Comparison of ENCODE assay signal across 31 cellular contexts in the genomic region with DNA sequence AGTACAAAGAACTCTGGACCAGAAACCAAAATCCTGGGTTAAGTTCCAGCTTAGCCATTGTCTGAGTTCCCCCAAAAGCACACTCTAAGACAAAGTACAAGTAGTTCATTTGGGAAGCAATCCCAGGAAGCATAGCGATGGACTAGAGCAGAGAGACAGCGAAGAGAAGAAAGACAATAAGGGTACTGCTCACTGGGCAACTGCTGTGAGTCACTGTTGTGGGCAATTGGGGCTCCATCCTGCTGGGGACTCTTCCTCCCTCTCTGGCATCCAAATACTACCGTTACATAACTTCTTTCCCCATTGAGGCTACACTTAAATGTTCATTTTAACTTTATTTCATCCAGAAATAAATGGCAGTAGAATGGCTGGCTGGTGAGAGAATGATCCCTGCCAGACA. TPM values are rescaled to one million over a fixed set of nuclear protein-coding genes. Genes with fewer than 3 reads are reported as not detected.
DNase-seq lines count a peak whose midpoint lies in the region; ATAC-seq and TF ChIP-seq lines count a peak whose summit lies in the region.
"Had no signal": no experiment of that assay in that cellular context is flagged by ENCODE, and none has a peak within 500 bp of the region (broad histone marks: within the 10 kb centered on the region; RNA-seq: fewer than 3 reads in every experiment).

No MANE protein-coding gene starts in this region.

- H3K9me3 Mint-ChIP-seq in mesothelial cell of epicardium (peaks cover 38% of the 10 kb centered on the region), GM23338 (0 out of 3 replicates have a peak, but pooled peaks cover 2% of the 10 kb centered on the region)
- H3K9me3 Mint-ChIP-seq: activated CD8-positive, alpha-beta T cell treated with anti-CD3 and anti-CD28 coated beads for 36 hours; activated naive CD4-positive, alpha-beta T cell treated with anti-CD3 and anti-CD28 coated beads, Interleukin-2, amount 50 U/mL, for 24 hours; activated T-helper 2 cell treated with anti-CD3 and anti-CD28 coated beads, Interferon-gamma antibody, Interleukin-2, Interleukin-4, amounts not matched to agents 10 μg/mL and 5 μg/mL and 100 μg/mL, durations not matched to agents 14 hours and 24 hours and 36 hours; immature natural killer cell; naive thymus-derived CD4-positive, alpha-beta T cell; stimulated activated naive CD8-positive, alpha-beta T cell treated with anti-CD3 and anti-CD28 coated beads, Interleukin-15, Interleukin-2, amounts not matched to agents 100 ng/mL and 50 ng/mL, for 24 hours had no signal

- DNase-seq in HT1080 (ENCODE audit: low read depth): peak; percentile 70
- DNase-seq in mesothelial cell of epicardium (ENCODE audit: low spot score in 2 of 2, unreplicated experiment in 2 of 2): no peak
- DNase-seq in GM23338 (ENCODE audit: low spot score): no peak
- no peak for DNase-seq in activated CD4-positive, alpha-beta T cell treated with anti-CD3 and anti-CD28 coated beads for 48 hours
- no peak for DNase-seq in NCI-H748 treated with DMSO at 0.1 percent for 48 hours (lab: John Stamatoyannopoulos, UW)
- no peak for DNase-seq in NCI-H526 (lab: John Stamatoyannopoulos, UW)
- DNase-seq: activated CD8-positive, alpha-beta T cell treated with anti-CD3 and anti-CD28 coated beads for 36 hours; endodermal cell; GF-D8; immature natural killer cell; KG1; naive thymus-derived CD4-positive, alpha-beta T cell; NCI-H1092 treated with DMSO at 0.1 percent for 48 hours; NCI-H2081; NCI-H2227 treated with DMSO at 0.1 percent for 48 hours; RPMI8226; uterus had no signal

- H3K4me1 ChIP-seq in ACC112 (ENCODE audit: control insufficient read depth, insufficient read depth, low read length, unreplicated experiment): peaks cover 17% of the 10 kb centered on the region
- H3K4me1 ChIP-seq in GM23338 (ENCODE audit: insufficient read depth): no peaks in the 10 kb centered on the region; the same call in 1 of the 2 replicates
- H3K4me1 ChIP-seq: A549, HAP-1, SJSA1, uterus had no signal

- H3K79me2 ChIP-seq in ACC112 (ENCODE audit: control insufficient read depth, insufficient read depth, low read length, unreplicated experiment) (peaks cover 62% of the 10 kb centered on the region), GM23338 (replicated peaks; ENCODE audit: insufficient read depth) (no peaks in the 10 kb centered on the region)

- H3F3A ChIP-seq in GM23338 (replicated peaks; ENCODE audit: low read depth): no peaks in the 10 kb centered on the region

- H3K36me3 ChIP-seq in ACC112 (ENCODE audit: insufficient read depth, low read length) (no peaks in the 10 kb centered on the region), GM23338 (ENCODE audit: insufficient read depth) (no peaks in the 10 kb centered on the region)
- H3K36me3 ChIP-seq: cardiac muscle cell, HAP-1, SJSA1, thoracic aorta, uterus had no signal

- H3K36me3 Mint-ChIP-seq in mesothelial cell of epicardium: peaks cover 1% of the 10 kb centered on the region
- H3K36me3 Mint-ChIP-seq in GM23338 (ENCODE audit: low read depth): no peaks in the 10 kb centered on the region
- H3K36me3 Mint-ChIP-seq: activated naive CD4-positive, alpha-beta T cell treated with anti-CD3 and anti-CD28 coated beads, Interleukin-2, amount 50 U/mL, for 24 hours; immature natural killer cell; naive thymus-derived CD4-positive, alpha-beta T cell had no signal

- H3K27me3 Mint-ChIP-seq in mesothelial cell of epicardium (ENCODE audit: low read depth): no peaks in the 10 kb centered on the region
- H3K27me3 Mint-ChIP-seq in GM23338 (ENCODE audit: insufficient read depth, low read depth, poor library complexity): no peaks in the 10 kb centered on the region
- H3K27me3 Mint-ChIP-seq: activated naive CD4-positive, alpha-beta T cell treated with anti-CD3 and anti-CD28 coated beads, Interleukin-2, amount 50 U/mL, for 24 hours; stimulated activated naive CD8-positive, alpha-beta T cell treated with anti-CD3 and anti-CD28 coated beads, Interleukin-15, Interleukin-2, amounts not matched to agents 100 ng/mL and 50 ng/mL, for 24 hours had no signal

- H3K27ac ChIP-seq in ACC112 (ENCODE audit: low read depth, low read length) (peak overlapping the region; percentile 51), GM23338 (ENCODE audit: low read depth) (no peak overlapping the region)
- H3K27ac ChIP-seq: A549, cardiac muscle cell, SJSA1, thoracic aorta, uterus had no signal

- TF ChIP-seq CTCF in mesothelial cell of epicardium (IDR thresholded peaks at IDR 0.05; ENCODE audit: unreplicated experiment): no peak
- TF ChIP-seq CTCF in GM23338 (conservative IDR thresholded peaks at IDR 0.05; ENCODE audit: low read depth in 2 of 2): no peak

- H3K4me3 ChIP-seq in ACC112 (ENCODE audit: low read depth, low read length) (0 out of 2 replicates have a peak overlapping the region, but pooled peaks have one; percentile 26), GM23338 (no peak overlapping the region)
- H3K4me3 ChIP-seq: A549, cardiac muscle cell, HAP-1, SJSA1, skin epidermis, thoracic aorta, uterus had no signal

- H3K27ac Mint-ChIP-seq in mesothelial cell of epicardium: peak overlapping the region; percentile 56
- H3K27ac Mint-ChIP-seq in GM23338: no peak overlapping the region
- H3K27ac Mint-ChIP-seq: activated CD8-positive, alpha-beta T cell treated with anti-CD3 and anti-CD28 coated beads for 36 hours; activated naive CD4-positive, alpha-beta T cell treated with anti-CD3 and anti-CD28 coated beads, Interleukin-2, amount 50 U/mL, for 24 hours; activated T-helper 2 cell treated with anti-CD3 and anti-CD28 coated beads, Interferon-gamma antibody, Interleukin-2, Interleukin-4, amounts not matched to agents 10 μg/mL and 5 μg/mL and 100 μg/mL, durations not matched to agents 14 hours and 24 hours and 36 hours; endodermal cell; immature natural killer cell; naive thymus-derived CD4-positive, alpha-beta T cell; stimulated activated naive CD8-positive, alpha-beta T cell treated with anti-CD3 and anti-CD28 coated beads, Interleukin-15, Interleukin-2, amounts not matched to agents 100 ng/mL and 50 ng/mL, for 24 hours had no signal

- H3K4me3 Mint-ChIP-seq in mesothelial cell of epicardium: no peak overlapping the region
- H3K4me3 Mint-ChIP-seq in GM23338: no peak overlapping the region
- H3K4me3 Mint-ChIP-seq: activated CD8-positive, alpha-beta T cell treated with anti-CD3 and anti-CD28 coated beads for 36 hours; activated naive CD4-positive, alpha-beta T cell treated with anti-CD3 and anti-CD28 coated beads, Interleukin-2, amount 50 U/mL, for 24 hours; endodermal cell; immature natural killer cell; naive thymus-derived CD4-positive, alpha-beta T cell; stimulated activated naive CD8-positive, alpha-beta T cell treated with anti-CD3 and anti-CD28 coated beads, Interleukin-15, Interleukin-2, amounts not matched to agents 100 ng/mL and 50 ng/mL, for 24 hours had no signal

- no peak overlapping the region for H2AFZ ChIP-seq in ACC112 (ENCODE audit: low read length, unreplicated experiment)
- H2AFZ ChIP-seq in GM23338: no peak overlapping the region

- no peaks in the 10 kb centered on the region for H4K20me1 ChIP-seq in GM23338 (replicated peaks; ENCODE audit: insufficient read depth)

- ATAC-seq in SK-N-SH treated with all-trans-retinoic acid at 6 μM for 48 hours (peak; percentile 71), GM23338 (no peak)
- ATAC-seq: A549; activated CD4-positive, CD25-positive, alpha-beta regulatory T cell treated with anti-CD3 and anti-CD28 coated beads, Interleukin-2, amount 50 U/mL, for 24 hours; activated CD8-positive, alpha-beta T cell treated with anti-CD3 and anti-CD28 coated beads for 36 hours; esophagus mucosa; naive thymus-derived CD4-positive, alpha-beta T cell had no signal

- no peak overlapping the region for H3K4me2 ChIP-seq in GM23338
- H3K4me2 ChIP-seq: A549 had no signal

- no peaks in the 10 kb centered on the region for H3K9me2 ChIP-seq in GM23338 (ENCODE audit: insufficient read depth)

- H3K4me1 Mint-ChIP-seq in mesothelial cell of epicardium (no peaks in the 10 kb centered on the region), GM23338 (peaks cover 9% of the 10 kb centered on the region; the same call in 2 of the 3 replicates)
- H3K4me1 Mint-ChIP-seq: activated naive CD4-positive, alpha-beta T cell treated with anti-CD3 and anti-CD28 coated beads, Interleukin-2, amount 50 U/mL, for 24 hours; endodermal cell; immature natural killer cell; naive thymus-derived CD4-positive, alpha-beta T cell had no signal

- no peaks in the 10 kb centered on the region for H3K27me3 ChIP-seq in ACC112 (ENCODE audit: insufficient read depth, low read length)
- no peaks in the 10 kb centered on the region for H3K27me3 ChIP-seq in GM23338 (ENCODE audit: insufficient read depth)
- H3K27me3 ChIP-seq: cardiac muscle cell, SJSA1, uterus had no signal

TF ChIP-seq in SK-N-SH treated with all-trans-retinoic acid at 6 μM for 48 hours, 23 proteins besides CTCF, POLR2A, EP300 and RAD21:
- TF ChIP-seq BACH2 (CRISPR knock-in tag; IDR thresholded peaks at IDR 0.05; ENCODE audit: borderline replicate concordance) (no peak), ZFP3 (CRISPR knock-in tag; IDR thresholded peaks at IDR 0.05) (no peak), GLIS3 (CRISPR knock-in tag; IDR thresholded peaks at IDR 0.05) (no peak), ESRRG (CRISPR knock-in tag; IDR thresholded peaks at IDR 0.05) (no peak), ZC3H10 (CRISPR knock-in tag; IDR thresholded peaks at IDR 0.05) (no peak), ZFP30 (CRISPR knock-in tag; IDR thresholded peaks at IDR 0.05) (no peak)

TF ChIP-seq in GM23338, 12 proteins besides CTCF, POLR2A, EP300 and RAD21 (continues in another document):
- TF ChIP-seq ZNF331 (CRISPR knock-in tag; IDR thresholded peaks at IDR 0.05; ENCODE audit: low read depth) (no peak), EZH2phosphoT487 (IDR thresholded peaks at IDR 0.05; ENCODE audit: unreplicated experiment) (no peak), EZH2 (IDR thresholded peaks at IDR 0.05; ENCODE audit: low read depth, unreplicated experiment) (no peak)

RNA-seq across cellular contexts. Expression of a gene that starts 14.1 kb away (rescaled TPM):
- 151 and 170 TPM in 2 replicates for total RNA-seq in HT1080 (2014; rRNA removed; shearing (Covaris generic))
- 205 and 225 TPM in 2 replicates for polyA plus RNA-seq in HT1080 (2015; cell fraction: cytosol; rRNA removed)
- 265 and 292 TPM in 2 replicates for polyA plus RNA-seq in HT1080 (2015; cell fraction: nucleus; rRNA removed)
- total RNA-seq in mesothelial cell of epicardium: 14.5 to 18.6 TPM (median 17.1 TPM) in 3 replicates
- total RNA-seq in GM23338 (2014; rRNA removed; shearing (Covaris generic)): 12.5 and 16.9 TPM in 2 replicates
- polyA plus RNA-seq in GM23338 (2016; fragmentation: Nextera tagmentation; extraction: Ambion mirVana): 14.3 and 16.5 TPM in 2 replicates
- total RNA-seq: activated CD8-positive, alpha-beta T cell treated with anti-CD3 and anti-CD28 coated beads for 36 hours; activated T-helper 2 cell treated with anti-CD3 and anti-CD28 coated beads, Interferon-gamma antibody, Interleukin-2, Interleukin-4, amounts not matched to agents 10 μg/mL and 5 μg/mL and 100 μg/mL, durations not matched to agents 14 hours and 24 hours and 36 hours; naive thymus-derived CD4-positive, alpha-beta T cell; T-helper 1 cell treated with Interleukin-12 subunit alpha and Interleukin-12 subunit beta and Interleukin-4 antibody, amounts not matched to agents 30 ng/mL and 1 ng/mL, for 36 hours had no signal
- polyA plus RNA-seq: immature natural killer cell; naive thymus-derived CD4-positive, alpha-beta T cell had no signal
